In the genomic region with DNA sequence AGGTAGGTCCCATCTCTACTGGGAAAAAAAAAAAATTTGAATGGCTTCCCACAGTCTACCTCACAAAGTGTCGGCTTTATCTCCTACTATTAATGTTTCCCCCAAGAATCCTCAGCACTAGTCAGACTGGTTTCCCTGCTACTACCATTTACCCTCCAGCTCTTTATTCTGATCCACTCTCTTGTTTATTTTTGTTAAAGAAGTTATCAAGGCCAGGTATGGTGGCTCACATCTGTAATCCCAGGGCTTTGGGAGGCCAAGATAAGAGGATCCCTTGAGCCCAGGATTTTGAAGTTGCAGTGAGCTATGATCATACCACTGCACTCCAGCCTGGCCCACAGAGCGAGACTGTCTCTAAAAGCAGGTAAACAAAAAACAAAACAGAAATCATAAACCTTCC, we compare ENCODE assay signal across 20 cellular contexts.
"Had no signal": no experiment of that assay in that cellular context is flagged by ENCODE, and none has a peak within 500 bp of the region (broad histone marks: within the 10 kb centered on the region; RNA-seq: fewer than 3 reads in every experiment).

No MANE protein-coding gene starts in this region.

- H3K36me3 ChIP-seq: colonic mucosa, esophagus squamous epithelium, gastroesophageal sphincter, heart left ventricle, left lung, lower lobe of right lung had no signal

- H3K4me1 ChIP-seq: colonic mucosa, esophagus squamous epithelium, gastroesophageal sphincter, heart left ventricle, left lung, lower lobe of right lung had no signal

- H3K27me3 ChIP-seq: colonic mucosa, esophagus squamous epithelium, gastroesophageal sphincter, heart left ventricle, left lung had no signal

- H3K4me3 ChIP-seq: colonic mucosa, esophagus squamous epithelium, gastroesophageal sphincter, heart left ventricle, left lung, lower lobe of right lung had no signal

- H3K27ac ChIP-seq: colonic mucosa, epithelial cell of prostate, esophagus squamous epithelium, gastroesophageal sphincter, heart left ventricle, left lung, lower lobe of right lung had no signal

- DNase-seq: colonic mucosa; cortex of kidney; effector CD8-positive, alpha-beta T cell; effector memory CD8-positive, alpha-beta T cell; endodermal cell; erythroblast; esophagus squamous epithelium; foreskin fibroblast; foreskin melanocyte; heart left ventricle; hippocampal formation; left cardiac atrium; left lung; left ventricle myocardium superior; lower lobe of right lung; mesenchymal stem cell; naive thymus-derived CD4-positive, alpha-beta T cell had no signal

- ATAC-seq: effector memory CD8-positive, alpha-beta T cell; esophagus mucosa; gastroesophageal sphincter; heart left ventricle; left cardiac atrium; left lung; left ventricle myocardium superior; lower lobe of right lung; naive thymus-derived CD4-positive, alpha-beta T cell had no signal

- H3K9me3 ChIP-seq: colonic mucosa, esophagus squamous epithelium, gastroesophageal sphincter, left lung, lower lobe of right lung had no signal
